In genomic region chr19:57240311-57241090, GRCh38 we compare ENCODE assay signal across 8 cellular contexts. TPM values are rescaled to one million over a fixed set of nuclear protein-coding genes. Genes with fewer than 3 reads are reported as not detected.
DNase-seq lines count a peak whose midpoint lies in the region; ATAC-seq and TF ChIP-seq lines count a peak whose summit lies in the region.

Gene ZNF805, plus strand, starts transcription at chr19:57240632. Its CDS starts 260 bp downstream, at chr19:57240892.

- H3K4me1 ChIP-seq in lung (ENCODE audit: control insufficient read depth in 2 of 2, insufficient read depth in 2 of 2, low read length in 2 of 2), result peaks cover 10 to 14% of the 10 kb centered on the region in 2 donors

- no peaks in the 10 kb centered on the region for H3K27me3 ChIP-seq in lung (ENCODE audit: control insufficient read depth, insufficient read depth)

- H3K4me3 ChIP-seq in lung, result peak within 1 kb of the TSS; percentile 98

- TF ChIP-seq CTCF in lung (IDR thresholded peaks at IDR 0.05; ENCODE audit: control extremely low read depth, extremely low read depth), result peak; percentile 3

- peaks cover 9 to 15% of the 10 kb centered on the region in 2 donors for H3K36me3 ChIP-seq in lung (ENCODE audit: control insufficient read depth in 2 of 2, insufficient read depth in 2 of 2, low read length in 2 of 2)

- peak within 1 kb of the TSS; percentile 92 to 97 for H3K27ac ChIP-seq in lung (ENCODE audit: low read depth in 1 of 2, low read length in 1 of 2)

- 0% methylated on average over 61 of the region's 61 CpGs for WGBS in lung, 2 donors

- DNase-seq in COLO668 (lab: John Stamatoyannopoulos, UW; ENCODE audit: unreplicated experiment) (peak; percentile 94), HS-5 (ENCODE audit: low read depth) (peak; percentile 64), NK-92 (lab: John Stamatoyannopoulos, UW; ENCODE audit: unreplicated experiment) (peak; percentile 51), lung (ENCODE audit: low spot score) (peak; percentile 95)
- DNase-seq in activated CD8-positive, alpha-beta memory T cell treated with anti-CD3 and anti-CD28 coated beads for 24 hours, result peak; percentile 97
- peak; percentile 90 for DNase-seq in effector CD8-positive, alpha-beta T cell (lab: John Stamatoyannopoulos, UW)
- DNase-seq in stimulated activated CD4-positive, alpha-beta T cell treated with anti-CD3 and anti-CD28 coated beads, TNF-alpha, amount 100 ng/mL, for 24 hours (ENCODE audit: low read depth in 3 of 3), result peak; percentile 91 to 94 (median 93)

- ATAC-seq in GM19468 (IDR thresholded peaks at IDR 0.05; ENCODE audit: extremely low read depth, unreplicated experiment) (peak; percentile 85), lung (ENCODE audit: insufficient read depth, low FRiP score) (peak; percentile 99)

- H3K9me3 ChIP-seq in lung (ENCODE audit: control insufficient read depth in 2 of 2, insufficient read depth in 1 of 2, low read length in 1 of 2), result peaks cover 0 to 6% of the 10 kb centered on the region in 2 donors

RNA-seq across cellular contexts. Expression of gene ZNF805, which starts in this region (rescaled TPM):
- total RNA-seq in lung, result 10 to 100 TPM; 13.8 to 29.0 TPM
- polyA plus RNA-seq in lung, result 1 to 10 TPM in 1 of 2 donors, under 1 TPM in 1; 0.65 to 1.8 TPM

Comparison
In these comparisons a context has a peak if more than half of its experiments do, and no peak if none do; other contexts are left out.
1. Peak in every context shown above with its lines: DNase-seq, ATAC-seq, H3K4me3 ChIP-seq and H3K27ac ChIP-seq.